8 cellular contexts compared by ENCODE assay signal in genomic region chr17:5111402-5112204, GRCh38. TPM values are rescaled to one million over a fixed set of nuclear protein-coding genes. Genes with fewer than 3 reads are reported as not detected.
DNase-seq lines count a peak whose midpoint lies in the region; ATAC-seq, FAIRE-seq and TF ChIP-seq lines count a peak whose summit lies in the region.

Gene ZNF232 (minus strand): TSS chr17:5111878. CDS start chr17:5111822, 56 bp downstream.

- peak; percentile 6 for FAIRE-seq in kidney (lab: Jason Lieb, UNC)

- ATAC-seq in HG03342 (IDR thresholded peaks at IDR 0.05; ENCODE audit: unreplicated experiment), result peak; percentile 84

- intact Hi-C loops in kidney (cut with DNase I), result no loop called here

- in situ Hi-C loops in GM18951 (cut with MboI; ENCODE audit: low sequenced_read_pairs, unreplicated experiment), result no loop called here

- peak within 1 kb of the TSS; percentile 11 for H3K27ac ChIP-seq in AG04450 (ENCODE audit: low read depth, low read length)
- peak within 1 kb of the TSS in 1 of 2 donors; percentile 60 for H3K27ac ChIP-seq in kidney (ENCODE audit: low read depth in 2 of 2, low read length in 2 of 2)

- H3K36me3 ChIP-seq in kidney (ENCODE audit: control insufficient read depth in 1 of 2, insufficient read depth in 2 of 2, low read length in 2 of 2), result peaks cover 9% of the 10 kb centered on the region in 2 donors

- no peak for TF ChIP-seq CTCF in AG04450 (IDR thresholded peaks at IDR 0.05; ENCODE audit: low read depth, low read length)
- TF ChIP-seq CTCF in kidney (IDR thresholded peaks at IDR 0.05; ENCODE audit: borderline replicate concordance, extremely low read depth, insufficient read depth), result peak; percentile 5

- H3K9ac ChIP-seq in kidney (ENCODE audit: low read length in 2 of 2), result peak within 1 kb of the TSS; percentile 73 to 83

- peaks cover 3 to 5% of the 10 kb centered on the region in 2 donors for H3K4me1 ChIP-seq in kidney (ENCODE audit: control insufficient read depth in 1 of 2, insufficient read depth in 1 of 2, low read depth in 1 of 2, low read length in 2 of 2)

- peak; percentile 85 for TF ChIP-seq POLR2A in GM18951 (IDR thresholded peaks at IDR 0.05; ENCODE audit: extremely low read depth, insufficient read depth, insufficient read length)

- H3K9me3 ChIP-seq in AG04450 (ENCODE audit: control insufficient read depth, insufficient read depth, low read length), result peaks cover 36% of the 10 kb centered on the region
- no peaks in the 10 kb centered on the region for H3K9me3 ChIP-seq in kidney (ENCODE audit: control insufficient read depth in 1 of 2, low read length in 2 of 2)

- DNase-seq in AG04450 (ENCODE audit: low read depth, low spot score) (peak; percentile 72), NCI-H446 treated with DMSO at 0.1 percent for 48 hours (lab: John Stamatoyannopoulos, UW) (peak; percentile 72), cerebellum (ENCODE audit: low spot score) (peak; percentile 91), kidney (peak; percentile 97)
- DNase-seq in activated CD4-positive, alpha-beta T cell treated with anti-CD3 and anti-CD28 coated beads for 1 hour, result peak; percentile 84
- peak; percentile 83 to 84 for DNase-seq in stimulated activated CD4-positive, alpha-beta T cell treated with anti-CD3 and anti-CD28 coated beads, Interleukin-15, amount 100 ng/mL, for 1 hour (ENCODE audit: low read depth in 1 of 2, low spot score in 1 of 2)

- H3K4me3 ChIP-seq in AG04450 (ENCODE audit: low read depth, low read length) (peak within 1 kb of the TSS; percentile 96), kidney (ENCODE audit: low read length in 2 of 2) (peak within 1 kb of the TSS; percentile 72 to 94)

- CTCF ChIA-PET in AG04450 (lab: Charles Lee), result no interaction called here

- POLR2A ChIA-PET in AG04450 (lab: Yijun Ruan, JAX), result interaction anchor here (0.5 kb wide), 1 partner anchor 183 kb away, joined by 6 read pairs; no protein-coding TSS in a partner anchor

- H3K27me3 ChIP-seq in AG04450 (ENCODE audit: control insufficient read depth, insufficient read depth, low read length), result peaks cover 13% of the 10 kb centered on the region

RNA-seq across cellular contexts. Expression of gene ZNF232, which starts in this region (rescaled TPM):
- 4.2 and 4.8 TPM in 2 replicates for polyA plus RNA-seq in AG04450 (2011; rRNA removed)
- polyA minus RNA-seq in AG04450 (2011; rRNA and poly(A)+ RNA removed), result 4.1 and 5.1 TPM in 2 replicates
- total RNA-seq in cerebellum, result 11.3 TPM
- total RNA-seq in kidney, result 8.0 TPM
- 6.9 TPM for polyA plus RNA-seq in kidney (ENCODE audit: insufficient read depth, low read depth, low replicate concordance)
